ENCODE assay signal across 26 cellular contexts in genomic region chr10:106722524-106722923, GRCh38.
DNase-seq lines count a peak whose midpoint lies in the region; ATAC-seq and TF ChIP-seq lines count a peak whose summit lies in the region.
"Had no signal": no experiment of that assay in that cellular context is flagged by ENCODE, and none has a peak within 500 bp of the region (broad histone marks: within the 10 kb centered on the region; RNA-seq: fewer than 3 reads in every experiment).

No MANE protein-coding gene starts in this region.

- no peak for TF ChIP-seq RAD21 in liver (IDR thresholded peaks at IDR 0.05)

- no peak overlapping the region for H3K4me3 Mint-ChIP-seq in activated CD4-positive, alpha-beta T cell treated with anti-CD3 and anti-CD28 coated beads for 36 hours
- H3K4me3 Mint-ChIP-seq: activated CD8-positive, alpha-beta T cell treated with anti-CD3 and anti-CD28 coated beads for 36 hours had no signal

- CTCF ChIA-PET in activated CD4-positive, alpha-beta T cell treated with anti-CD3 and anti-CD28 coated beads for 36 hours (lab: Charles Lee): no interaction called here

- intact Hi-C loops in activated CD4-positive, alpha-beta T cell treated with anti-CD3 and anti-CD28 coated beads for 36 hours (cut with DNase I, micrococcal nuclease): no loop called here

- peak; percentile 19 for DNase-seq in HT-29 (ENCODE audit: low spot score)
- no peak for DNase-seq in brain microvascular endothelial cell
- no peak for DNase-seq in OCI-M2 (lab: John Stamatoyannopoulos, UW; ENCODE audit: unreplicated experiment)
- no peak for DNase-seq in GOT3 (lab: John Stamatoyannopoulos, UW)
- DNase-seq in SW480 (ENCODE audit: low spot score): no peak
- no peak for DNase-seq in activated CD4-positive, alpha-beta T cell treated with anti-CD3 and anti-CD28 coated beads for 36 hours
- DNase-seq: activated CD4-positive, CD25-positive, alpha-beta regulatory T cell; activated CD8-positive, alpha-beta T cell treated with anti-CD3 and anti-CD28 coated beads for 36 hours; activated T-cell treated with anti-CD3 and anti-CD28 coated beads for 4 hours; DMS79 treated with DMSO at 0.1 percent for 48 hours; effector CD8-positive, alpha-beta T cell; foreskin keratinocyte; hippocampal formation; lower lobe of right lung; NCI-H187; NCI-H226; NCI-H748 treated with DMSO at 0.1 percent for 48 hours; sigmoid colon; stimulated activated naive CD4-positive, alpha-beta T cell treated with Interleukin-2 at 50 U/mL for 16 hours; T-helper 9 cell; testis had no signal

- no peaks in the 10 kb centered on the region for H3K4me1 Mint-ChIP-seq in activated CD4-positive, alpha-beta T cell treated with anti-CD3 and anti-CD28 coated beads for 36 hours

- no peak overlapping the region for H3K27ac ChIP-seq in brain microvascular endothelial cell
- H3K27ac ChIP-seq in liver (ENCODE audit: low read depth in 1 of 2, low read length in 2 of 2): no peak overlapping the region
- H3K27ac ChIP-seq: foreskin keratinocyte, KMS-11, lower lobe of right lung, sigmoid colon, testis had no signal

- peaks cover 6% of the 10 kb centered on the region for H3K9me3 Mint-ChIP-seq in activated CD4-positive, alpha-beta T cell treated with anti-CD3 and anti-CD28 coated beads for 36 hours (ENCODE audit: low read depth)

- no peak for ATAC-seq in activated CD4-positive, alpha-beta T cell treated with anti-CD3 and anti-CD28 coated beads for 36 hours
- ATAC-seq: activated CD8-positive, alpha-beta T cell treated with anti-CD3 and anti-CD28 coated beads for 36 hours; esophagus mucosa; foreskin keratinocyte; lower lobe of right lung; Right ventricle myocardium inferior had no signal

- no peaks in the 10 kb centered on the region for H3K36me3 Mint-ChIP-seq in activated CD4-positive, alpha-beta T cell treated with anti-CD3 and anti-CD28 coated beads for 36 hours (ENCODE audit: low read depth)

- H3K9ac ChIP-seq in liver (ENCODE audit: low read depth in 1 of 2, low read length in 2 of 2): no peak overlapping the region
- H3K9ac ChIP-seq: KMS-11 had no signal

- no peaks in the 10 kb centered on the region for H3K27me3 Mint-ChIP-seq in activated CD4-positive, alpha-beta T cell treated with anti-CD3 and anti-CD28 coated beads for 36 hours
- H3K27me3 Mint-ChIP-seq: activated CD8-positive, alpha-beta T cell treated with anti-CD3 and anti-CD28 coated beads for 36 hours had no signal

- WGBS in liver: 60% methylated on average over 2 of the region's 2 CpGs

- no peaks in the 10 kb centered on the region for H3K4me1 ChIP-seq in liver (ENCODE audit: control insufficient read depth in 4 of 4, insufficient read depth in 4 of 4, low read length in 3 of 4)
- H3K4me1 ChIP-seq: foreskin keratinocyte, lower lobe of right lung, sigmoid colon, testis had no signal

- peak; percentile 18; the same call in 1 of the 3 replicates for TF ChIP-seq CTCF in GM12872 (IDR thresholded peaks at IDR 0.05; ENCODE audit: insufficient read depth, low read depth, low read length)
- TF ChIP-seq CTCF in brain microvascular endothelial cell (IDR thresholded peaks at IDR 0.05; ENCODE audit: low read depth, low read length, missing control alignments): peak; percentile 5
- peak; percentile 17 for TF ChIP-seq CTCF in liver (IDR thresholded peaks at IDR 0.05; ENCODE audit: low read depth, low read length, missing input control)

- POLR2A ChIA-PET in activated CD4-positive, alpha-beta T cell treated with anti-CD3 and anti-CD28 coated beads for 36 hours (lab: Charles Lee): no interaction called here

- no peaks in the 10 kb centered on the region for H3K9me3 ChIP-seq in liver (ENCODE audit: control insufficient read depth in 4 of 4, low read length in 3 of 4)
- H3K9me3 ChIP-seq: lower lobe of right lung, sigmoid colon, testis had no signal

- H3K27ac Mint-ChIP-seq in activated CD4-positive, alpha-beta T cell treated with anti-CD3 and anti-CD28 coated beads for 36 hours: no peak overlapping the region
- H3K27ac Mint-ChIP-seq: activated CD8-positive, alpha-beta T cell treated with anti-CD3 and anti-CD28 coated beads for 36 hours had no signal

- no peaks in the 10 kb centered on the region for H3K27me3 ChIP-seq in brain microvascular endothelial cell (replicated peaks)
- H3K27me3 ChIP-seq in liver (ENCODE audit: control insufficient read depth in 4 of 4, insufficient read depth in 4 of 4, low read length in 3 of 4): no peaks in the 10 kb centered on the region
- H3K27me3 ChIP-seq: foreskin keratinocyte, sigmoid colon, testis had no signal

- H3K4me3 ChIP-seq in brain microvascular endothelial cell (ENCODE audit: low read depth, low read length) (no peak overlapping the region), liver (ENCODE audit: low read depth in 1 of 3, low read length in 3 of 3) (no peak overlapping the region)
- H3K4me3 ChIP-seq: lower lobe of right lung, sigmoid colon, testis had no signal

- in situ Hi-C loops in brain microvascular endothelial cell (cut with HindIII; ENCODE audit: low pct_ligation_motif_present, low sequenced_read_pairs): no loop called here

- H3K36me3 ChIP-seq in brain microvascular endothelial cell (replicated peaks) (no peaks in the 10 kb centered on the region), liver (ENCODE audit: control insufficient read depth in 4 of 4, insufficient read depth in 3 of 4, low read depth in 1 of 4, low read length in 3 of 4) (no peaks in the 10 kb centered on the region)
- H3K36me3 ChIP-seq: lower lobe of right lung, sigmoid colon had no signal

TF ChIP-seq in liver, 16 proteins besides CTCF, POLR2A, EP300 and RAD21:
- TF ChIP-seq ATF3 (IDR thresholded peaks at IDR 0.05) (no peak), REST (IDR thresholded peaks at IDR 0.05) (no peak), HNF4G (IDR thresholded peaks at IDR 0.05) (no peak), HNF4A (conservative IDR thresholded peaks at IDR 0.05) (no peak), MAX (IDR thresholded peaks at IDR 0.05) (no peak), RXRA (IDR thresholded peaks at IDR 0.05) (no peak), FOXA2 (IDR thresholded peaks at IDR 0.05) (no peak)
